ENCODE assay signal across 8 cellular contexts in the genomic region with DNA sequence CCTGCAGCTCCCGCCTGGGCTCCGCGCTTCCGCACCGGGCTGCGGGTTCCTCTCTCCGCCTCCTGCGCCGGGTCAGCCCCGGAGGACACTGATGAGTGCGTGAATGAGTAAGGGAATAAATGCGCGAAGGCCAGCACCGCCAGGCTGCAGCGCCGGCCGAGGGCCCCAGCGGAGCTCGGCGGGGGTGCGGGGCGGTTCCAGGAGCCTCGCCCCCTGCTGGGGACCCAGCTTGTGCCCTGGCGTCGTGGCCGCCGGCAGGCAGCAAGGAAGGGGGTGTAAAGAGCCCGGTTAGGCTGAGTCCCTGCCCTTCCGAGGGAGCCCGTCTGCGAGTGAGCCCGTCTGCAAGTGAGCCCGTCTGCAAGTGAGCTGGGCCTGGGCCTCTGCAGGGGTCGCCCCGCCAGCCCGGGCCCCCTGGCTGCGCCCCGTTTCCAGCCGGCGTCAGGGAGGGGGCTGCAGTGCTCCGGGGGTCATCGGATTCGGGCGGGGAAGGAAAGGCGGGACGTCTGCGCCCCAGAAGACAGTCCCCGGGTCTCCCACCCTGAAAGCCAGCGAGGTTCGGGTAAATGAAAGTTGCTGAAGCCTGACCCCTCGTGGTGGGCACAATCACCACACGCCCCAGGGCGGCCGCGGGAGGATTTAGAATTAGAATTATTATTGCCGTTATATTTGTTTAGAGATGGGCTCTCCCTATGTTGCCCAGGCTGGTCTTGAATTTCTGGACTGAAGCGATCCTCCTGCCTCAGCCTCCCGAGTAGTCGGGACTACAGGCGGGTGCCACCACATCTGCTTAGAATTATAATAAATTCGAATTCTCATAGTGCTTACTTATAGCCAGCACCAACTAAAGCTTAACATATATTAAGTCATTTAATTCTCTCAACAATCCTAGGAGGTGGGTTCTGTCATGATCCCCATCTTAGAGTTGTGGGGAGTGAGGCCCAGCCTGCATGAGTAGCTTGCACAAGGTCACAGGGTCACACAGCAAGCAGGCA. TPM values are rescaled to one million over a fixed set of nuclear protein-coding genes. Genes with fewer than 3 reads are reported as not detected.
A peak's percentile ranks its signal among the peaks of the same experiment; 100 is the strongest.
DNase-seq lines count a peak whose midpoint lies in the region; ATAC-seq, FAIRE-seq and TF ChIP-seq lines count a peak whose summit lies in the region.

No MANE protein-coding gene starts in this region.

- no peak for TF ChIP-seq POLR2A in transverse colon (IDR thresholded peaks at IDR 0.05)

- H3K4me3 ChIP-seq in HL-60 (replicated peaks; ENCODE audit: insufficient read depth, low read length) (peak overlapping the region; percentile 50), cardiac muscle cell (peak overlapping the region; percentile 8), pancreas (peak overlapping the region; percentile 26 to 54 (median 40)), transverse colon (peak overlapping the region; percentile 35 to 68 (median 44))

- DNase-seq in NCI-H510A treated with DMSO at 0.1 percent for 48 hours (lab: John Stamatoyannopoulos, UW), result peak; percentile 44
- no peak for DNase-seq in NCI-H510A (lab: John Stamatoyannopoulos, UW)
- DNase-seq in HL-60 (ENCODE audit: low read depth in 1 of 2, low spot score in 1 of 2), result peak; percentile 31 to 65
- peak; percentile 76 to 78 for DNase-seq in cardiac muscle cell (ENCODE audit: low read depth in 1 of 2, low spot score in 1 of 2)
- peak; percentile 53 to 87 (median 66) for DNase-seq in pancreas
- peak; percentile 74 for DNase-seq in transverse colon

- TF ChIP-seq CTCF in HL-60 (IDR thresholded peaks at IDR 0.05; ENCODE audit: insufficient read depth, low read length) (peak; percentile 59), cardiac muscle cell (IDR thresholded peaks at IDR 0.05; ENCODE audit: low read depth, low read length) (peak; percentile 75), pancreas (IDR thresholded peaks at IDR 0.05) (peak; percentile 64 to 73 (median 72)), transverse colon (IDR thresholded peaks at IDR 0.05) (peak; percentile 76 to 80 (median 78))

- no peaks in the 10 kb centered on the region for H3K9me3 Mint-ChIP-seq in activated naive CD4-positive, alpha-beta T cell treated with anti-CD3 and anti-CD28 coated beads, Interleukin-2, amount 50 U/mL, for 24 hours

- peak overlapping the region; percentile 71 for H3K4me3 Mint-ChIP-seq in activated naive CD4-positive, alpha-beta T cell treated with anti-CD3 and anti-CD28 coated beads, Interleukin-2, amount 50 U/mL, for 24 hours

- in situ Hi-C loops in transverse colon (cut with MboI; ENCODE audit: low pct_ligation_motif_present in 1 of 4, low pct_unique_long_range_greater_than_20kb in 1 of 4, low sequenced_read_pairs in 3 of 4), result loop anchor here in 3 of 4 donors (5.0 to 10.0 kb wide), 2 partner anchors 81 to 84 kb away; no protein-coding TSS in a partner anchor

- no peaks in the 10 kb centered on the region for H3K36me3 Mint-ChIP-seq in activated naive CD4-positive, alpha-beta T cell treated with anti-CD3 and anti-CD28 coated beads, Interleukin-2, amount 50 U/mL, for 24 hours

- intact Hi-C loops in pancreas (cut with DNase I), result loop anchor here in 2 of 3 donors (2.0 to 5.0 kb wide), 3 partner anchors 81 to 136 kb away; no protein-coding TSS in a partner anchor
- intact Hi-C loops in transverse colon (cut with DNase I; ENCODE audit: low total_unique reads), result loop anchor here (5.0 kb wide), 1 partner anchor 81 kb away; no protein-coding TSS in a partner anchor

- WGBS in pancreas, 2 donors, result 6 to 9% methylated on average over 56 to 61 of the region's 61 CpGs
- WGBS in transverse colon (ENCODE audit: low coverage in 1 of 2), 2 donors, result 19% methylated on average over 42 of the region's 61 CpGs; no CpG with 5 or more reads in 1 of the 2 donors

- no peak overlapping the region for H3K27ac Mint-ChIP-seq in activated naive CD4-positive, alpha-beta T cell treated with anti-CD3 and anti-CD28 coated beads, Interleukin-2, amount 50 U/mL, for 24 hours

- no peak overlapping the region for H3K27ac ChIP-seq in HL-60 (replicated peaks)
- H3K27ac ChIP-seq in cardiac muscle cell, result no peak overlapping the region
- no peak overlapping the region for H3K27ac ChIP-seq in pancreas
- H3K27ac ChIP-seq in transverse colon, result peak overlapping the region; percentile 53 to 71 (median 58)

- FAIRE-seq in pancreas (lab: Jason Lieb, UNC), result no peak

- H3K4me1 Mint-ChIP-seq in activated naive CD4-positive, alpha-beta T cell treated with anti-CD3 and anti-CD28 coated beads, Interleukin-2, amount 50 U/mL, for 24 hours, result peaks cover 14% of the 10 kb centered on the region

- H3K9me3 ChIP-seq in cardiac muscle cell (ENCODE audit: low read depth) (no peaks in the 10 kb centered on the region), pancreas (no peaks in the 10 kb centered on the region), transverse colon (no peaks in the 10 kb centered on the region)

- ATAC-seq in SK-N-SH treated with all-trans-retinoic acid at 6 μM for 48 hours (peak; percentile 88), pancreas (peak; percentile 88 to 97 (median 96))

- no peaks in the 10 kb centered on the region for H3K36me3 ChIP-seq in cardiac muscle cell
- H3K36me3 ChIP-seq in pancreas, result no peaks in the 10 kb centered on the region
- H3K36me3 ChIP-seq in transverse colon, result no peaks in the 10 kb centered on the region

- H3K27me3 ChIP-seq in HL-60 (ENCODE audit: insufficient read depth, poor library complexity, severe bottlenecking) (no peaks in the 10 kb centered on the region), cardiac muscle cell (no peaks in the 10 kb centered on the region), pancreas (no peaks in the 10 kb centered on the region), transverse colon (no peaks in the 10 kb centered on the region)

- H3K4me1 ChIP-seq in cardiac muscle cell (ENCODE audit: low read depth) (no peaks in the 10 kb centered on the region), pancreas (no peaks in the 10 kb centered on the region), transverse colon (peaks cover 0 to 11% (median 7%) of the 10 kb centered on the region in 4 donors)

- no peaks in the 10 kb centered on the region for H3K27me3 Mint-ChIP-seq in activated naive CD4-positive, alpha-beta T cell treated with anti-CD3 and anti-CD28 coated beads, Interleukin-2, amount 50 U/mL, for 24 hours

- TF ChIP-seq EP300 in transverse colon (IDR thresholded peaks at IDR 0.05; ENCODE audit: low read depth), result no peak

TF ChIP-seq in SK-N-SH treated with all-trans-retinoic acid at 6 μM for 48 hours, 23 proteins besides CTCF, POLR2A, EP300 and RAD21 (continues in another document):
- TF ChIP-seq ARNTL (CRISPR knock-in tag; IDR thresholded peaks at IDR 0.05; ENCODE audit: borderline replicate concordance, low read depth), result no peak
- no peak for TF ChIP-seq ZNF70 (CRISPR knock-in tag; IDR thresholded peaks at IDR 0.05)
- no peak for TF ChIP-seq OSR1 (CRISPR knock-in tag; IDR thresholded peaks at IDR 0.05)
- TF ChIP-seq, protein P1, sequence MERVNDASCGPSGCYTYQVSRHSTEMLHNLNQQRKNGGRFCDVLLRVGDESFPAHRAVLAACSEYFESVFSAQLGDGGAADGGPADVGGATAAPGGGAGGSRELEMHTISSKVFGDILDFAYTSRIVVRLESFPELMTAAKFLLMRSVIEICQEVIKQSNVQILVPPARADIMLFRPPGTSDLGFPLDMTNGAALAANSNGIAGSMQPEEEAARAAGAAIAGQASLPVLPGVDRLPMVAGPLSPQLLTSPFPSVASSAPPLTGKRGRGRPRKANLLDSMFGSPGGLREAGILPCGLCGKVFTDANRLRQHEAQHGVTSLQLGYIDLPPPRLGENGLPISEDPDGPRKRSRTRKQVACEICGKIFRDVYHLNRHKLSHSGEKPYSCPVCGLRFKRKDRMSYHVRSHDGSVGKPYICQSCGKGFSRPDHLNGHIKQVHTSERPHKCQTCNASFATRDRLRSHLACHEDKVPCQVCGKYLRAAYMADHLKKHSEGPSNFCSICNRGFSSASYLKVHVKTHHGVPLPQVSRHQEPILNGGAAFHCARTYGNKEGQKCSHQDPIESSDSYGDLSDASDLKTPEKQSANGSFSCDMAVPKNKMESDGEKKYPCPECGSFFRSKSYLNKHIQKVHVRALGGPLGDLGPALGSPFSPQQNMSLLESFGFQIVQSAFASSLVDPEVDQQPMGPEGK (CRISPR knock-in tag; IDR thresholded peaks at IDR 0.05; ENCODE audit: borderline replicate concordance), result no peak
- no peak for TF ChIP-seq TSHZ2 (CRISPR knock-in tag; IDR thresholded peaks at IDR 0.05)

RNA-seq across cellular contexts. Expression of gene CRYGN, which starts 8.6 kb away (rescaled TPM):
- total RNA-seq in cardiac muscle cell, result 1.0 and 1.3 TPM in 2 replicates
- polyA plus RNA-seq in cardiac muscle cell, result 0.46 and 0.77 TPM in 2 replicates
- under 1 TPM in 2 of 6 donors, not detected in 4; 0.09 to 0.18 TPM for total RNA-seq in pancreas
- under 1 TPM; 0.07 to 0.08 TPM for polyA plus RNA-seq in pancreas
- not detected for total RNA-seq in transverse colon

RNA-seq across cellular contexts. Expression of gene WDR86, which starts 38.7 kb away (rescaled TPM):
- total RNA-seq in cardiac muscle cell, result 71.8 and 130 TPM in 2 replicates
- 58.8 and 87.0 TPM in 2 replicates for polyA plus RNA-seq in cardiac muscle cell
- 1 to 10 TPM in 3 of 6 donors, under 1 TPM in 3; 0.28 to 1.7 (median 0.90) TPM for total RNA-seq in pancreas
- 1 to 10 TPM in 1 of 2 donors, under 1 TPM in 1; 0.99 to 1.7 TPM for polyA plus RNA-seq in pancreas
- total RNA-seq in transverse colon, result 10 to 100 TPM in 1 of 4 donors, 1 to 10 TPM in 3; 2.8 to 33.3 (median 7.1) TPM

Comparison
In these comparisons a context has a peak if more than half of its experiments do, and no peak if none do; other contexts are left out.
1. H3K27ac ChIP-seq: peak in transverse colon (4 of 4); none in HL-60 (single experiment), cardiac muscle cell (single experiment) and pancreas (0 of 4).
2. Peak in every context shown above with its lines, with median percentiles within 50 percentile points of each other: H3K4me3 ChIP-seq and CTCF ChIP-seq.